14 cellular contexts compared by ENCODE assay signal in genomic region chr1:27994060-27994459, GRCh38. TPM values are rescaled to one million over a fixed set of nuclear protein-coding genes. Genes with fewer than 3 reads are reported as not detected.
DNase-seq lines count a peak whose midpoint lies in the region; ATAC-seq and TF ChIP-seq lines count a peak whose summit lies in the region.
"Had no signal": no experiment of that assay in that cellular context is flagged by ENCODE, and none has a peak within 500 bp of the region (broad histone marks: within the 10 kb centered on the region; RNA-seq: fewer than 3 reads in every experiment).

No MANE protein-coding gene starts in this region.

- peaks cover 15% of the 10 kb centered on the region for H3K4me1 Mint-ChIP-seq in CD14-positive monocyte
- peaks cover 25% of the 10 kb centered on the region for H3K4me1 Mint-ChIP-seq in activated CD8-positive, alpha-beta T cell treated with anti-CD3 and anti-CD28 coated beads for 36 hours (ENCODE audit: low read depth)

- H3K36me3 ChIP-seq in left lung: peaks cover 0 to 80% of the 10 kb centered on the region in 2 donors

- no peaks in the 10 kb centered on the region for H3K9me3 ChIP-seq in left lung
- H3K9me3 ChIP-seq: BLaER1 had no signal

- H3K9me3 Mint-ChIP-seq in CD14-positive monocyte: no peaks in the 10 kb centered on the region
- H3K9me3 Mint-ChIP-seq in activated CD8-positive, alpha-beta T cell treated with anti-CD3 and anti-CD28 coated beads for 36 hours: no peaks in the 10 kb centered on the region
- H3K9me3 Mint-ChIP-seq: activated naive CD8-positive, alpha-beta T cell treated with anti-CD3 and anti-CD28 coated beads for 36 hours had no signal

- peak overlapping the region; percentile 25 to 85 (median 51) for H3K27ac Mint-ChIP-seq in CD14-positive monocyte
- H3K27ac Mint-ChIP-seq in activated CD8-positive, alpha-beta T cell treated with anti-CD3 and anti-CD28 coated beads for 36 hours: no peak overlapping the region

- ATAC-seq in left lung (peak; percentile 63), HG02970 (IDR thresholded peaks at IDR 0.05; ENCODE audit: low FRiP score, unreplicated experiment) (no peak)
- ATAC-seq in activated CD8-positive, alpha-beta T cell treated with anti-CD3 and anti-CD28 coated beads for 36 hours: no peak

- H3K4me3 Mint-ChIP-seq in CD14-positive monocyte: no peak overlapping the region
- no peak overlapping the region for H3K4me3 Mint-ChIP-seq in activated CD8-positive, alpha-beta T cell treated with anti-CD3 and anti-CD28 coated beads for 36 hours
- H3K4me3 Mint-ChIP-seq: activated naive CD8-positive, alpha-beta T cell treated with anti-CD3 and anti-CD28 coated beads for 36 hours had no signal

- peaks cover 63 to 84% of the 10 kb centered on the region in 2 donors for H3K36me3 Mint-ChIP-seq in CD14-positive monocyte
- H3K36me3 Mint-ChIP-seq in activated CD8-positive, alpha-beta T cell treated with anti-CD3 and anti-CD28 coated beads for 36 hours (ENCODE audit: low read depth): peaks cover 44% of the 10 kb centered on the region

- no peak overlapping the region for H3K4me3 ChIP-seq in left lung
- H3K4me3 ChIP-seq: BLaER1 had no signal

- H3K27me3 ChIP-seq in left lung: no peaks in the 10 kb centered on the region
- H3K27me3 ChIP-seq: BLaER1 had no signal

- TF ChIP-seq CTCF in CD14-positive monocyte (IDR thresholded peaks at IDR 0.05) (no peak), left lung (IDR thresholded peaks at IDR 0.05) (no peak)
- no peak for TF ChIP-seq CTCF in activated CD8-positive, alpha-beta T cell treated with anti-CD3 and anti-CD28 coated beads for 36 hours (IDR thresholded peaks at IDR 0.05)

- POLR2A ChIA-PET in activated CD8-positive, alpha-beta T cell treated with anti-CD3 and anti-CD28 coated beads for 36 hours (lab: Charles Lee): no interaction called here

- CTCF ChIA-PET in activated CD8-positive, alpha-beta T cell treated with anti-CD3 and anti-CD28 coated beads for 36 hours (lab: Charles Lee): interaction anchor here (0.6 to 2.1 kb wide), 6 partner anchors 12 to 215 kb away, joined by 3 to 6 read pairs (median 4); partner anchors contain the start of gene EYA3

- peaks cover 0 to 33% of the 10 kb centered on the region in 2 donors for H3K4me1 ChIP-seq in left lung

- H3K27ac ChIP-seq in left lung: peak overlapping the region in 1 of 2 donors; percentile 70
- H3K27ac ChIP-seq: BLaER1 had no signal

- H3K27me3 Mint-ChIP-seq in CD14-positive monocyte (ENCODE audit: low read depth in 3 of 3): peaks cover 0 to 2% (median 0%) of the 10 kb centered on the region in 3 donors
- H3K27me3 Mint-ChIP-seq in activated CD8-positive, alpha-beta T cell treated with anti-CD3 and anti-CD28 coated beads for 36 hours: no peaks in the 10 kb centered on the region
- H3K27me3 Mint-ChIP-seq: activated naive CD8-positive, alpha-beta T cell treated with anti-CD3 and anti-CD28 coated beads for 36 hours had no signal

- DNase-seq in CD14-positive monocyte (ENCODE audit: low spot score): no peak
- peak; percentile 9 for DNase-seq in GM03348 (ENCODE audit: low spot score)
- DNase-seq in amniotic epithelial cell (ENCODE audit: low read depth): peak; percentile 49
- no peak for DNase-seq in left lung
- no peak for DNase-seq in NCI-H1930 (lab: John Stamatoyannopoulos, UW)
- no peak for DNase-seq in activated CD8-positive, alpha-beta T cell treated with anti-CD3 and anti-CD28 coated beads for 36 hours
- DNase-seq in NCI-H2029 treated with DMSO at 0.1 percent for 48 hours (lab: John Stamatoyannopoulos, UW): no peak
- DNase-seq: activated naive CD8-positive, alpha-beta T cell treated with anti-CD3 and anti-CD28 coated beads for 36 hours; head of caudate nucleus; kidney glomerular epithelial cell; NK-92 treated with Interleukin-12 subunit alpha and Interleukin-12 subunit beta, amount 100 ng/mL, for 24 hours had no signal

- intact Hi-C loops in CD14-positive monocyte (cut with micrococcal nuclease): no loop called here
- intact Hi-C loops in left lung (cut with DNase I): no loop called here
- intact Hi-C loops in activated CD8-positive, alpha-beta T cell treated with anti-CD3 and anti-CD28 coated beads for 36 hours (cut with micrococcal nuclease): no loop called here

RNA-seq across cellular contexts. Expression of gene XKR8, which starts 34.3 kb away (rescaled TPM):
- 10 to 100 TPM; 25.9 to 36.7 TPM for polyA plus RNA-seq in CD14-positive monocyte
- 10 to 100 TPM in 1 of 2 donors, 1 to 10 TPM in 1; 8.8 to 10.3 TPM for total RNA-seq in left lung
- 1 to 10 TPM; 3.4 to 3.6 TPM for total RNA-seq in activated CD8-positive, alpha-beta T cell treated with anti-CD3 and anti-CD28 coated beads for 36 hours
- total RNA-seq: SK-MEL-5 had no signal

RNA-seq across cellular contexts. Expression of gene SMPDL3B, which starts 59.3 kb away (rescaled TPM):
- under 1 TPM in 1 of 2 donors, not detected in 1; 0.13 TPM for polyA plus RNA-seq in CD14-positive monocyte
- total RNA-seq in left lung: 10 to 100 TPM; 14.8 to 15.7 TPM
- total RNA-seq in activated CD8-positive, alpha-beta T cell treated with anti-CD3 and anti-CD28 coated beads for 36 hours: under 1 TPM; 0.27 to 0.38 TPM

Comparison
In these comparisons a context has a peak if more than half of its experiments do, and no peak if none do; other contexts are left out.
1. DNase-seq: peak in GM03348 (single experiment) and amniotic epithelial cell (single experiment); none in CD14-positive monocyte (single experiment), left lung (0 of 2), NCI-H1930 (0 of 2), activated CD8-positive, alpha-beta T cell treated with anti-CD3 and anti-CD28 coated beads for 36 hours (single experiment) and NCI-H2029 treated with DMSO at 0.1 percent for 48 hours (single experiment).
2. RNA of gene SMPDL3B, which starts 59.3 kb away (total RNA-seq): 14.8 to 15.7 TPM in left lung; 0.27 to 0.38 TPM in activated CD8-positive, alpha-beta T cell treated with anti-CD3 and anti-CD28 coated beads for 36 hours; every median in the first group is over 10 times any median in the second.